ENCODE assay signal across 10 cellular contexts in genomic region chr3:177598110-177598833, GRCh38.
A peak's percentile ranks its signal among the peaks of the same experiment; 100 is the strongest.
DNase-seq lines count a peak whose midpoint lies in the region; ATAC-seq, FAIRE-seq and TF ChIP-seq lines count a peak whose summit lies in the region.
"Had no signal": no experiment of that assay in that cellular context is flagged by ENCODE, and none has a peak within 500 bp of the region (broad histone marks: within the 10 kb centered on the region; RNA-seq: fewer than 3 reads in every experiment).

No MANE protein-coding gene starts in this region.

- no peaks in the 10 kb centered on the region for H3K79me2 ChIP-seq in GM12878 (ENCODE audit: control insufficient read depth, insufficient read depth, low read length)

- RAD21 ChIA-PET in GM12878 (lab: Charles Lee; ENCODE audit: unreplicated experiment), result no interaction called here

- TF ChIP-seq POLR2A in heart left ventricle (IDR thresholded peaks at IDR 0.05) (no peak), GM12878 (IDR thresholded peaks at IDR 0.05; ENCODE audit: low read depth, low read length) (no peak)

- in situ Hi-C loops in GM12878 (cut with MboI), result no loop called here

- CTCF ChIA-PET in GM12878 (lab: Yijun Ruan, JAX), result no interaction called here

- H3K9me3 Mint-ChIP-seq in mesothelial cell of epicardium, result no peaks in the 10 kb centered on the region

- peak overlapping the region; percentile 31 to 78 (median 52) for H3K27ac ChIP-seq in heart left ventricle
- H3K27ac ChIP-seq in GM12878 (ENCODE audit: control insufficient read depth, insufficient read depth), result peak overlapping the region; percentile 42; the same call in 1 of the 2 replicates
- H3K27ac ChIP-seq in upper lobe of right lung, result peak overlapping the region; percentile 45

- H3K27me3 ChIP-seq in heart left ventricle (no peaks in the 10 kb centered on the region), GM12878 (replicated peaks in 1 of 2; ENCODE audit: control insufficient read depth in 2 of 2, insufficient read depth in 2 of 2, low read length in 1 of 2) (no peaks in the 10 kb centered on the region), upper lobe of right lung (no peaks in the 10 kb centered on the region)

- H3K36me3 ChIP-seq in heart left ventricle (no peaks in the 10 kb centered on the region), GM12878 (ENCODE audit: control insufficient read depth in 2 of 2, insufficient read depth in 2 of 2, low read length in 1 of 2) (no peaks in the 10 kb centered on the region), upper lobe of right lung (no peaks in the 10 kb centered on the region)

- DNase-seq in heart left ventricle, result no peak
- no peak for DNase-seq in cardiac septum (ENCODE audit: low spot score)
- no peak for DNase-seq in GM12878 (ENCODE audit: low read depth, low spot score)
- no peak for DNase-seq in mesothelial cell of epicardium (ENCODE audit: low spot score in 2 of 2, unreplicated experiment in 2 of 2)
- DNase-seq in upper lobe of right lung, result no peak
- DNase-seq in H4 (ENCODE audit: low spot score), result no peak
- DNase-seq: Calu3, Karpas-422 had no signal

- H3K9me3 ChIP-seq in heart left ventricle, result no peaks in the 10 kb centered on the region
- no peaks in the 10 kb centered on the region; the same call in 2 of the 3 replicates for H3K9me3 ChIP-seq in GM12878 (replicated peaks; ENCODE audit: control insufficient read depth, insufficient read depth, low read length)
- H3K9me3 ChIP-seq in upper lobe of right lung, result no peaks in the 10 kb centered on the region

- POLR2A ChIA-PET in GM12878 (lab: Charles Lee), result no interaction called here

- H3K4me3 Mint-ChIP-seq in mesothelial cell of epicardium, result no peak overlapping the region

- H4K20me1 ChIP-seq in GM12878 (ENCODE audit: control insufficient read depth, insufficient read depth), result no peaks in the 10 kb centered on the region

- SMC1A ChIA-PET in GM12878 (lab: Charles Lee; ENCODE audit: uncharacterized antibody, unreplicated experiment), result no interaction called here

- peaks cover 72% of the 10 kb centered on the region for H3K4me1 Mint-ChIP-seq in mesothelial cell of epicardium

- H3K4me2 ChIP-seq in GM12878 (ENCODE audit: control insufficient read depth, insufficient read depth), result peak overlapping the region; percentile 45; the same call in 1 of the 2 replicates

- H3K4me3 ChIP-seq in heart left ventricle, result no peak overlapping the region
- H3K4me3 ChIP-seq in GM12878, result no peak overlapping the region
- no peak overlapping the region for H3K4me3 ChIP-seq in upper lobe of right lung

- 78 to 79% (median 79%) methylated on average over 4 of the region's 4 CpGs for WGBS in heart left ventricle, 4 donors
- WGBS in GM12878 (ENCODE audit: insufficient coverage, insufficient replicate concordance, low lambda C conversion rate, missing lambda C conversion rate), result 74% methylated on average over 4 of the region's 4 CpGs

- TF ChIP-seq RAD21 in GM12878 (IDR thresholded peaks at IDR 0.05; ENCODE audit: insufficient read depth, low read depth, low read length), result no peak

- no peak for TF ChIP-seq EP300 in GM12878 (IDR thresholded peaks at IDR 0.05; ENCODE audit: borderline replicate concordance in 1 of 2, control insufficient read depth in 1 of 2, low read depth in 2 of 2, low read length in 2 of 2)

- no peaks in the 10 kb centered on the region for H3K27me3 Mint-ChIP-seq in mesothelial cell of epicardium (ENCODE audit: low read depth)

- TF ChIP-seq CTCF in heart left ventricle (IDR thresholded peaks at IDR 0.05) (no peak), GM12878 (IDR thresholded peaks at IDR 0.05 in 2 of 3, conservative IDR thresholded peaks at IDR 0.05 in 1 of 3; ENCODE audit: control insufficient read depth in 2 of 3, extremely low read depth in 1 of 3, insufficient read depth in 1 of 3, low read depth in 3 of 3, low read length in 3 of 3) (no peak), mesothelial cell of epicardium (IDR thresholded peaks at IDR 0.05; ENCODE audit: unreplicated experiment) (no peak), upper lobe of right lung (IDR thresholded peaks at IDR 0.05) (no peak)

- H2AFZ ChIP-seq in GM12878 (ENCODE audit: control insufficient read depth, low read depth, low read length), result peak overlapping the region; percentile 89

- ATAC-seq in heart left ventricle, result peak in 1 of 4 donors; percentile 3
- ATAC-seq in GM12878, result no peak
- no peak for ATAC-seq in upper lobe of right lung
- ATAC-seq in GM18502 (IDR thresholded peaks at IDR 0.05; ENCODE audit: poor library complexity, unreplicated experiment), result no peak
- no peak for ATAC-seq in GM21515 (IDR thresholded peaks at IDR 0.05; ENCODE audit: unreplicated experiment)

- no peak for FAIRE-seq in GM12878 (lab: Jason Lieb, UNC)

- H3K4me1 ChIP-seq in heart left ventricle (peaks cover 3 to 90% (median 36%) of the 10 kb centered on the region in 12 donors), GM12878 (ENCODE audit: control insufficient read depth, insufficient read depth, low read length) (peaks cover 22% of the 10 kb centered on the region), upper lobe of right lung (peaks cover 57% of the 10 kb centered on the region)

- H3K36me3 Mint-ChIP-seq in mesothelial cell of epicardium, result no peaks in the 10 kb centered on the region

- BruUV-seq in GM12878 (replicated peaks; lab: Mats Ljungman, UMichigan), result no TSS peak

- peak overlapping the region; percentile 89 for H3K27ac Mint-ChIP-seq in mesothelial cell of epicardium

- intact Hi-C loops in heart left ventricle (cut with DNase I) (loop anchor here in 2 of 10 donors (10.0 kb wide), 2 partner anchors 233 to 403 kb away; partner anchors contain the start of gene TBL1XR1 (in 1 of the 2)), cardiac septum (cut with DNase I) (loop anchor here (5.0 kb wide), 2 partner anchors 236 to 729 kb away; no protein-coding TSS in a partner anchor), GM12878 (cut with micrococcal nuclease; ENCODE audit: unreplicated experiment) (loop anchor here (5.0 kb wide), 1 partner anchor 541 kb away; no protein-coding TSS in a partner anchor), upper lobe of right lung (cut with DNase I) (no loop called here)

- no peak overlapping the region for H3K9ac ChIP-seq in GM12878 (ENCODE audit: control insufficient read depth, insufficient read depth, low read length)

TF ChIP-seq in GM12878, 131 proteins besides CTCF, POLR2A, EP300 and RAD21:
- no peak for TF ChIP-seq KAT2A (conservative IDR thresholded peaks at IDR 0.05; ENCODE audit: control insufficient read depth, low read depth, low read length)
- TF ChIP-seq RAD51 (IDR thresholded peaks at IDR 0.05), result no peak
- TF ChIP-seq PBX3 (IDR thresholded peaks at IDR 0.05; ENCODE audit: insufficient replicate concordance, low read depth, low read length), result no peak
- TF ChIP-seq TCF7 (IDR thresholded peaks at IDR 0.05; ENCODE audit: borderline replicate concordance), result no peak
- no peak for TF ChIP-seq ZZZ3 (IDR thresholded peaks at IDR 0.05; ENCODE audit: control insufficient read depth, insufficient read length, low read depth)
TF ChIP-seq in GM12878: peak in this region for 0.
